1 cellular context compared by ENCODE assay signal in the genomic region with DNA sequence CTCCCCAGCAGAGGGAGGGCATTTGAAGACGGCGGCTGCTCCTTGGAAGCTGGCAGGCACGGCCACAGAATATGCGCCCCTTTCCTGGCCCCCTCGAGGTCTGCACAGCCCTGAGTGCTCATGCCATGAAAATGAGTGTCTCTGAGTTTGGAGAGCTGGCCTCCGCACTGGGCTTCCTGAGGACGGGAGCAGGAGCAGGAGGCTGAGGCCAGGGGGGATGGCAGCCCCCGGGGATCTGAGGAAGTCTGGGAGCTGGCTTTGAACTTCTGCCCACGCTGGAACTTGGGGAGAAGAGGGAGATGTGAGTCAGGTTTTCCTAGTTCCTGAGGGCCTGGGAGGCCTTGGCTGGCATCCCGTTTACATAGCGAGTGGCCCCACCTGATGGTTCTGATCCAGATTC.
TF ChIP-seq lines count a peak whose summit lies in the region.

No MANE protein-coding gene starts in this region.

TF ChIP-seq in GM23338, 12 proteins besides CTCF, POLR2A, EP300 and RAD21 (continued from another document):
- TF ChIP-seq, protein P1, sequence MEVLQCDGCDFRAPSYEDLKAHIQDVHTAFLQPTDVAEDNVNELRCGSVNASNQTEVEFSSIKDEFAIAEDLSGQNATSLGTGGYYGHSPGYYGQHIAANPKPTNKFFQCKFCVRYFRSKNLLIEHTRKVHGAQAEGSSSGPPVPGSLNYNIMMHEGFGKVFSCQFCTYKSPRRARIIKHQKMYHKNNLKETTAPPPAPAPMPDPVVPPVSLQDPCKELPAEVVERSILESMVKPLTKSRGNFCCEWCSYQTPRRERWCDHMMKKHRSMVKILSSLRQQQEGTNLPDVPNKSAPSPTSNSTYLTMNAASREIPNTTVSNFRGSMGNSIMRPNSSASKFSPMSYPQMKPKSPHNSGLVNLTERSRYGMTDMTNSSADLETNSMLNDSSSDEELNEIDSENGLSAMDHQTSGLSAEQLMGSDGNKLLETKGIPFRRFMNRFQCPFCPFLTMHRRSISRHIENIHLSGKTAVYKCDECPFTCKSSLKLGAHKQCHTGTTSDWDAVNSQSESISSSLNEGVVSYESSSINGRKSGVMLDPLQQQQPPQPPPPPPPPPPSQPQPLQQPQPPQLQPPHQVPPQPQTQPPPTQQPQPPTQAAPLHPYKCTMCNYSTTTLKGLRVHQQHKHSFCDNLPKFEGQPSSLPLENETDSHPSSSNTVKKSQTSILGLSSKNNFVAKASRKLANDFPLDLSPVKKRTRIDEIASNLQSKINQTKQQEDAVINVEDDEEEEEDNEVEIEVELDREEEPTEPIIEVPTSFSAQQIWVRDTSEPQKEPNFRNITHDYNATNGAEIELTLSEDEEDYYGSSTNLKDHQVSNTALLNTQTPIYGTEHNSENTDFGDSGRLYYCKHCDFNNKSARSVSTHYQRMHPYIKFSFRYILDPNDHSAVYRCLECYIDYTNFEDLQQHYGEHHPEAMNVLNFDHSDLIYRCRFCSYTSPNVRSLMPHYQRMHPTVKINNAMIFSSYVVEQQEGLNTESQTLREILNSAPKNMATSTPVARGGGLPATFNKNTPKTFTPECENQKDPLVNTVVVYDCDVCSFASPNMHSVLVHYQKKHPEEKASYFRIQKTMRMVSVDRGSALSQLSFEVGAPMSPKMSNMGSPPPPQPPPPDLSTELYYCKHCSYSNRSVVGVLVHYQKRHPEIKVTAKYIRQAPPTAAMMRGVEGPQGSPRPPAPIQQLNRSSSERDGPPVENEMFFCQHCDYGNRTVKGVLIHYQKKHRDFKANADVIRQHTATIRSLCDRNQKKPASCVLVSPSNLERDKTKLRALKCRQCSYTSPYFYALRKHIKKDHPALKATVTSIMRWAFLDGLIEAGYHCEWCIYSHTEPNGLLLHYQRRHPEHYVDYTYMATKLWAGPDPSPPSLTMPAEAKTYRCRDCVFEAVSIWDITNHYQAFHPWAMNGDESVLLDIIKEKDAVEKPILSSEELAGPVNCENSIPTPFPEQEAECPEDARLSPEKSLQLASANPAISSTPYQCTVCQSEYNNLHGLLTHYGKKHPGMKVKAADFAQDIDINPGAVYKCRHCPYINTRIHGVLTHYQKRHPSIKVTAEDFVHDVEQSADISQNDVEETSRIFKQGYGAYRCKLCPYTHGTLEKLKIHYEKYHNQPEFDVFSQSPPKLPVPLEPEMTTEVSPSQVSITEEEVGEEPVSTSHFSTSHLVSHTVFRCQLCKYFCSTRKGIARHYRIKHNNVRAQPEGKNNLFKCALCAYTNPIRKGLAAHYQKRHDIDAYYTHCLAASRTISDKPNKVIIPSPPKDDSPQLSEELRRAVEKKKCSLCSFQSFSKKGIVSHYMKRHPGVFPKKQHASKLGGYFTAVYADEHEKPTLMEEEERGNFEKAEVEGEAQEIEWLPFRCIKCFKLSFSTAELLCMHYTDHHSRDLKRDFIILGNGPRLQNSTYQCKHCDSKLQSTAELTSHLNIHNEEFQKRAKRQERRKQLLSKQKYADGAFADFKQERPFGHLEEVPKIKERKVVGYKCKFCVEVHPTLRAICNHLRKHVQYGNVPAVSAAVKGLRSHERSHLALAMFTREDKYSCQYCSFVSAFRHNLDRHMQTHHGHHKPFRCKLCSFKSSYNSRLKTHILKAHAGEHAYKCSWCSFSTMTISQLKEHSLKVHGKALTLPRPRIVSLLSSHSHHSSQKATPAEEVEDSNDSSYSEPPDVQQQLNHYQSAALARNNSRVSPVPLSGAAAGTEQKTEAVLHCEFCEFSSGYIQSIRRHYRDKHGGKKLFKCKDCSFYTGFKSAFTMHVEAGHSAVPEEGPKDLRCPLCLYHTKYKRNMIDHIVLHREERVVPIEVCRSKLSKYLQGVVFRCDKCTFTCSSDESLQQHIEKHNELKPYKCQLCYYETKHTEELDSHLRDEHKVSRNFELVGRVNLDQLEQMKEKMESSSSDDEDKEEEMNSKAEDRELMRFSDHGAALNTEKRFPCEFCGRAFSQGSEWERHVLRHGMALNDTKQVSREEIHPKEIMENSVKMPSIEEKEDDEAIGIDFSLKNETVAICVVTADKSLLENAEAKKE (CRISPR knock-in tag; IDR thresholded peaks at IDR 0.05), result no peak
- TF ChIP-seq STAT1 (IDR thresholded peaks at IDR 0.05; ENCODE audit: unreplicated experiment), result no peak
- TF ChIP-seq JUNB (IDR thresholded peaks at IDR 0.05; ENCODE audit: unreplicated experiment), result no peak
- no peak for TF ChIP-seq EZH2 (IDR thresholded peaks at IDR 0.05; ENCODE audit: low read depth, unreplicated experiment)
